Comparison of ENCODE assay signal across 8 cellular contexts in genomic region chr7:120272261-120272895, GRCh38. TPM values are rescaled to one million over a fixed set of nuclear protein-coding genes. Genes with fewer than 3 reads are reported as not detected.
A peak's percentile ranks its signal among the peaks of the same experiment; 100 is the strongest.
DNase-seq lines count a peak whose midpoint lies in the region; ATAC-seq, FAIRE-seq and TF ChIP-seq lines count a peak whose summit lies in the region.

No MANE protein-coding gene starts in this region.

- peak; percentile 96 for FAIRE-seq in GM12891 (lab: Jason Lieb, UNC)

- ATAC-seq in HG02798 (IDR thresholded peaks at IDR 0.05; ENCODE audit: poor library complexity, unreplicated experiment), result peak; percentile 53

- H3K79me2 ChIP-seq in osteoblast (ENCODE audit: insufficient read depth, low read length), result no peaks in the 10 kb centered on the region

- no peaks in the 10 kb centered on the region for H3K36me3 ChIP-seq in osteoblast (ENCODE audit: insufficient read depth, low read length)

- no peaks in the 10 kb centered on the region for H4K20me1 ChIP-seq in osteoblast (ENCODE audit: insufficient read depth, low read length)

- DNase-seq in ACHN (peak; percentile 64), GM12891 (ENCODE audit: insufficient read length, low spot score) (peak; percentile 27), NCI-H1417 (lab: John Stamatoyannopoulos, UW) (peak; percentile 71 to 87 (median 74)), SW480 (ENCODE audit: low spot score) (peak; percentile 69), fibroblast of villous mesenchyme (ENCODE audit: low read depth) (peak; percentile 70), osteoblast (ENCODE audit: insufficient read length, low spot score, missing footprints) (peak; percentile 93), NCI-H2107 (lab: John Stamatoyannopoulos, UW) (no peak)

- in situ Hi-C loops in ACHN (cut with HindIII; ENCODE audit: low pct_ligation_motif_present, low pct_unique_long_range_greater_than_20kb, low sequenced_read_pairs), result no loop called here

- H3K4me2 ChIP-seq in osteoblast (ENCODE audit: insufficient read depth, low read length), result peak overlapping the region; percentile 95

- H2AFZ ChIP-seq in osteoblast (ENCODE audit: low read length), result peak overlapping the region; percentile 95

- TF ChIP-seq CTCF in fibroblast of villous mesenchyme (IDR thresholded peaks at IDR 0.05; ENCODE audit: insufficient read depth, low read depth, low read length) (peak; percentile 80), osteoblast (IDR thresholded peaks at IDR 0.05; ENCODE audit: extremely low read depth, low read depth, low read length) (peak; percentile 71)

- H3K27ac ChIP-seq in osteoblast (ENCODE audit: low read depth, low read length), result no peak overlapping the region

- H3K4me1 ChIP-seq in osteoblast (ENCODE audit: insufficient read depth, low read length), result peaks cover 5% of the 10 kb centered on the region

- H3K9me3 ChIP-seq in osteoblast (ENCODE audit: low read depth, low read length), result no peaks in the 10 kb centered on the region

- H3K4me3 ChIP-seq in fibroblast of villous mesenchyme (ENCODE audit: low read depth, low read length) (peak overlapping the region; percentile 67), osteoblast (ENCODE audit: insufficient read depth, low read length) (peak overlapping the region; percentile 67)

- TF ChIP-seq POLR2A in GM12891 (IDR thresholded peaks at IDR 0.05; ENCODE audit: low read depth, low read length), result no peak

- H3K27me3 ChIP-seq in osteoblast (ENCODE audit: insufficient read depth, low read length), result peaks cover 11% of the 10 kb centered on the region

TF ChIP-seq in GM12891, 5 proteins besides CTCF, POLR2A, EP300 and RAD21:
- TF ChIP-seq SPI1 (IDR thresholded peaks at IDR 0.05; ENCODE audit: low read depth, low read length) (peak; percentile 64), TAF1 (IDR thresholded peaks at IDR 0.05; ENCODE audit: low read depth, low read length) (no peak)
TF ChIP-seq in GM12891: peak in this region for 1.

RNA-seq across cellular contexts. Expression of gene KCND2, which starts 0.6 kb away (rescaled TPM):
- polyA plus RNA-seq in GM12891 (2012; ENCODE audit: low read depth, missing spikeins), result 3.8 TPM
- total RNA-seq in fibroblast of villous mesenchyme (16.1 and 17.3 TPM in 2 replicates), osteoblast (6.5 and 9.4 TPM in 2 replicates)
